ENCODE assay signal across 23 cellular contexts in the genomic region with DNA sequence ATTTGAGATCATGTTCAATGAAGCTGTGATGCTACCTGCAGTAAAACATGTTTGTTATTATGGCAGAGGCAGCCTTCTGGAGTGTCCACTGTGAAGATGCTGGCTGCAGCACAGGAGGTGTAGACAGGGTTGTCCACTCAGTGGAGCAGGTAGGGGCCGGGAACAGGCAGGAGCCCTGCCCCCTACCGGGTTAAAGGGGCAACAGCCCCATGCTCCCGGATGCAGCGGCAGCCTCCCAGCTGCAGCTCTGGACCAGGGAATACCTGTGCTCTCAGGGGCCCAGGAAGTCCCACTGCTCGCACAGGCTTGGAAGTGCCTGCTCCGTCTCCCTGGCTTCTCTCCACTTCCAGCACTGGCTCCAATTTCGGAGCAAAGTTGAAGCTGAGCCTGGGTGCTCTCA.
"Had no signal": no experiment of that assay in that cellular context is flagged by ENCODE, and none has a peak within 500 bp of the region (broad histone marks: within the 10 kb centered on the region; RNA-seq: fewer than 3 reads in every experiment).

No MANE protein-coding gene starts in this region.

- H3K4me3 ChIP-seq: lung, right lobe of liver, spleen, thyroid gland, uterus had no signal

- DNase-seq: activated B cell treated with CpG ODN at 0.5 μM for 24 hours; activated CD4-positive, alpha-beta T cell treated with anti-CD3 and anti-CD28 coated beads for 48 hours; activated CD8-positive, alpha-beta T cell treated with anti-CD3 and anti-CD28 coated beads for 36 hours; activated naive CD4-positive, alpha-beta T cell treated with Interleukin-2 at 50 U/mL for 16 hours; activated naive CD8-positive, alpha-beta T cell treated with anti-CD3 and anti-CD28 coated beads, Interleukin-2, amount 10 ng/mL, durations not matched to agents 7 days and 5 days; activated T-cell treated with anti-CD3 and anti-CD28 coated beads, Interleukin-2, amount 50 U/mL, for 1 hour; amygdala; caudate nucleus; foreskin fibroblast; hippocampal formation; right lobe of liver; spleen; stimulated activated CD4-positive, alpha-beta T cell treated with anti-CD3 and anti-CD28 coated beads, Interleukin-4, amount 100 ng/mL, for 4 hours; stimulated activated naive CD4-positive, alpha-beta T cell; thyroid gland; uterus had no signal

- H3K4me3 Mint-ChIP-seq: activated B cell treated with CpG ODN at 0.5 μM for 24 hours; activated CD8-positive, alpha-beta T cell treated with anti-CD3 and anti-CD28 coated beads for 36 hours; activated naive CD8-positive, alpha-beta T cell treated with anti-CD3 and anti-CD28 coated beads, Interleukin-2, amount 10 ng/mL, durations not matched to agents 7 days and 5 days; brain; mesothelial cell of epicardium; natural killer cell treated with Interleukin-12 subunit alpha and Interleukin-12 subunit beta and Interleukin-15 and Interleukin-18, amount 100 ng/mL, for 72 hours had no signal

- H3K9ac ChIP-seq: parathyroid adenoma had no signal

- ATAC-seq: activated CD8-positive, alpha-beta T cell treated with anti-CD3 and anti-CD28 coated beads for 36 hours had no signal

- H3K4me1 Mint-ChIP-seq: activated B cell treated with CpG ODN at 0.5 μM for 24 hours; activated naive CD8-positive, alpha-beta T cell treated with anti-CD3 and anti-CD28 coated beads, Interleukin-2, amount 10 ng/mL, durations not matched to agents 7 days and 5 days; mesothelial cell of epicardium had no signal

- H3K27ac ChIP-seq: epithelial cell of prostate, parathyroid adenoma, right lobe of liver, spleen, thyroid gland, uterus had no signal

- H3K36me3 Mint-ChIP-seq: activated naive CD8-positive, alpha-beta T cell treated with anti-CD3 and anti-CD28 coated beads, Interleukin-2, amount 10 ng/mL, durations not matched to agents 7 days and 5 days; brain; mesothelial cell of epicardium; natural killer cell treated with Interleukin-12 subunit alpha and Interleukin-12 subunit beta and Interleukin-15 and Interleukin-18, amount 100 ng/mL, for 72 hours had no signal

- H3K9me3 ChIP-seq: right lobe of liver, thyroid gland, uterus had no signal

- H3K9me3 Mint-ChIP-seq: activated B cell treated with CpG ODN at 0.5 μM for 24 hours had no signal

- H3K27me3 ChIP-seq: right lobe of liver, spleen, thyroid gland, uterus had no signal

- H3K4me1 ChIP-seq: parathyroid adenoma, right lobe of liver, spleen, thyroid gland, uterus had no signal

- H3K27me3 Mint-ChIP-seq: activated B cell treated with CpG ODN at 0.5 μM for 24 hours; activated CD8-positive, alpha-beta T cell treated with anti-CD3 and anti-CD28 coated beads for 36 hours; activated naive CD8-positive, alpha-beta T cell treated with anti-CD3 and anti-CD28 coated beads, Interleukin-2, amount 10 ng/mL, durations not matched to agents 7 days and 5 days; natural killer cell treated with Interleukin-12 subunit alpha and Interleukin-12 subunit beta and Interleukin-15 and Interleukin-18, amount 100 ng/mL, for 72 hours had no signal

- H3K36me3 ChIP-seq: right lobe of liver, spleen, thyroid gland, uterus had no signal

- H3K27ac Mint-ChIP-seq: activated B cell treated with CpG ODN at 0.5 μM for 24 hours; activated CD8-positive, alpha-beta T cell treated with anti-CD3 and anti-CD28 coated beads for 36 hours; activated naive CD8-positive, alpha-beta T cell treated with anti-CD3 and anti-CD28 coated beads, Interleukin-2, amount 10 ng/mL, durations not matched to agents 7 days and 5 days; activated T-helper 2 cell treated with anti-CD3 and anti-CD28 coated beads, Interferon-gamma antibody, Interleukin-2, Interleukin-4, amounts not matched to agents 10 μg/mL and 5 μg/mL and 100 μg/mL, durations not matched to agents 14 hours and 24 hours and 36 hours; brain; mesothelial cell of epicardium; natural killer cell treated with Interleukin-12 subunit alpha and Interleukin-12 subunit beta and Interleukin-15 and Interleukin-18, amount 100 ng/mL, for 72 hours had no signal
